1 cellular context compared by ENCODE assay signal in the genomic region with DNA sequence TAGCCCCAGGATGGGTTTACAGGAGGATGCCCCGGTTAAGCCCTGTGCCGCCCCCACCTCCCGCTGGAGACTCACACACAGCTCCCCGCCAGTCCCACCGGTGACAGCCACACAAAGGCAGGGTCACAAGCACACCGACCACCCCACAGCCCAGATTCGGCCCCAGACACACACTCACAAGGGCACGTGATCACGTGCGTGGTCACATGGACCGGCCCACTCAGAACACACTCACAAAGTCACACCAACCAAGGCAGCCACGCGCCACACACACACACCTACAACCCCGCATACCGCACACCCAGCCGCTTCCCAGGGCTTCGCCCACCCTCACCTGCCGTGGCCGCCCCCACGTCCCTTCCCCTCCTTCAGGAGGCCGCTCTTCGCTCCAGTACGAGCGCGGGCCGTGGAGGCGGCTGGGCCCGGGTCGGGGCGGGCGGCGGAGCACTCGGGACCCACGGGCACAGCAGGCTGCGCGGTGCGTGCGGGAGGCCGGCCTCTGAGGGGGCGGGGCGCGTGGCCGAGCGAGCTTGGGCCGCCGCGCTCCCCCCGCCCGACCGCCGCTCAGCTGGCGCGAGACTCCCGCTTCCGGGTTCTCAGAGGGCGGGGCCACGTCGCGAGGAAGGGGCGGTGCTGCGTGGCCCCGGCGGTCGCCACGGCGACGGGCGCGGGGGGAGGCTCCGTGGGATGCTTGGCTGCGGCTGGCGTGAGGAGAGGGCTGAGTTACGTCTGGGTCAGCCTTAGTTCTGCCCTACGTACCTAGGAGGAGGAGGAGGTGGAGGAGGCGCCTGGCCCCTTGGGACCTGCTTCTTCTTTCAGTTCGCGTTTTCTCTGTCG.
TF ChIP-seq lines count a peak whose summit lies in the region.

A gene with protein sequence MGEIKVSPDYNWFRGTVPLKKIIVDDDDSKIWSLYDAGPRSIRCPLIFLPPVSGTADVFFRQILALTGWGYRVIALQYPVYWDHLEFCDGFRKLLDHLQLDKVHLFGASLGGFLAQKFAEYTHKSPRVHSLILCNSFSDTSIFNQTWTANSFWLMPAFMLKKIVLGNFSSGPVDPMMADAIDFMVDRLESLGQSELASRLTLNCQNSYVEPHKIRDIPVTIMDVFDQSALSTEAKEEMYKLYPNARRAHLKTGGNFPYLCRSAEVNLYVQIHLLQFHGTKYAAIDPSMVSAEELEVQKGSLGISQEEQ (minus strand): TSS at position 584 of the 837 bp plus-strand sequence. CDS start 6,345 bp downstream, outside the sequence.

TF ChIP-seq in K562, 482 proteins besides CTCF, POLR2A, EP300 and RAD21 (continued from another document and continues in another):
- TF ChIP-seq, protein P1, sequence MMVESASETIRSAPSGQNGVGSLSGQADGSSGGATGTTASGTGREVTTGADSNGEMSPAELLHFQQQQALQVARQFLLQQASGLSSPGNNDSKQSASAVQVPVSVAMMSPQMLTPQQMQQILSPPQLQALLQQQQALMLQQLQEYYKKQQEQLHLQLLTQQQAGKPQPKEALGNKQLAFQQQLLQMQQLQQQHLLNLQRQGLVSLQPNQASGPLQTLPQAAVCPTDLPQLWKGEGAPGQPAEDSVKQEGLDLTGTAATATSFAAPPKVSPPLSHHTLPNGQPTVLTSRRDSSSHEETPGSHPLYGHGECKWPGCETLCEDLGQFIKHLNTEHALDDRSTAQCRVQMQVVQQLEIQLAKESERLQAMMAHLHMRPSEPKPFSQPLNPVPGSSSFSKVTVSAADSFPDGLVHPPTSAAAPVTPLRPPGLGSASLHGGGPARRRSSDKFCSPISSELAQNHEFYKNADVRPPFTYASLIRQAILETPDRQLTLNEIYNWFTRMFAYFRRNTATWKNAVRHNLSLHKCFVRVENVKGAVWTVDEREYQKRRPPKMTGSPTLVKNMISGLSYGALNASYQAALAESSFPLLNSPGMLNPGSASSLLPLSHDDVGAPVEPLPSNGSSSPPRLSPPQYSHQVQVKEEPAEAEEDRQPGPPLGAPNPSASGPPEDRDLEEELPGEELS (CRISPR knock-in tag; IDR thresholded peaks at IDR 0.05; ENCODE audit: borderline replicate concordance) = no peak
- TF ChIP-seq, protein P2, sequence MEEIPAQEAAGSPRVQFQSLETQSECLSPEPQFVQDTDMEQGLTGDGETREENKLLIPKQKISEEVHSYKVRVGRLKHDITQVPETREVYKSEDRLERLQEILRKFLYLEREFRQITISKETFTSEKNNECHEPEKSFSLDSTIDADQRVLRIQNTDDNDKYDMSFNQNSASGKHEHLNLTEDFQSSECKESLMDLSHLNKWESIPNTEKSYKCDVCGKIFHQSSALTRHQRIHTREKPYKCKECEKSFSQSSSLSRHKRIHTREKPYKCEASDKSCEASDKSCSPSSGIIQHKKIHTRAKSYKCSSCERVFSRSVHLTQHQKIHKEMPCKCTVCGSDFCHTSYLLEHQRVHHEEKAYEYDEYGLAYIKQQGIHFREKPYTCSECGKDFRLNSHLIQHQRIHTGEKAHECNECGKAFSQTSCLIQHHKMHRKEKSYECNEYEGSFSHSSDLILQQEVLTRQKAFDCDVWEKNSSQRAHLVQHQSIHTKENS (CRISPR knock-in tag; IDR thresholded peaks at IDR 0.05) = no peak
- TF ChIP-seq ZNF79 (CRISPR knock-in tag; IDR thresholded peaks at IDR 0.05; ENCODE audit: low read depth) (no peak), GATA2 (CRISPR knock-in tag; IDR thresholded peaks at IDR 0.05) (no peak), NCOA2 (IDR thresholded peaks at IDR 0.05; ENCODE audit: partially characterized antibody in 2 of 2) (no peak), ZSCAN29 (IDR thresholded peaks at IDR 0.05) (0 out of 2 replicates have a peak, but pooled peaks have one; percentile 8), JUNB (CRISPR knock-in tag; conservative IDR thresholded peaks at IDR 0.05) (no peak), IFI16 (CRISPR knock-in tag; IDR thresholded peaks at IDR 0.05) (no peak), CSDE1 (IDR thresholded peaks at IDR 0.05) (peak in 1 of 2 experiments; percentile 83; a peak in 1 of 4 replicates), GTF2F1 (IDR thresholded peaks at IDR 0.05; ENCODE audit: low read depth, low read length) (no peak), SREBF1 (IDR thresholded peaks at IDR 0.05; ENCODE audit: borderline replicate concordance, low read depth, low read length) (no peak), FOXK2 (conservative IDR thresholded peaks at IDR 0.05 in 1 of 2, IDR thresholded peaks at IDR 0.05 in 1 of 2; ENCODE audit: low read depth in 2 of 2) (peak; percentile 60 to 67; a peak in 3 of 4 replicates), ZNF668 (CRISPR knock-in tag; IDR thresholded peaks at IDR 0.05) (no peak), SMARCC2 (IDR thresholded peaks at IDR 0.05; ENCODE audit: low read depth) (no peak), HMG20B (CRISPR knock-in tag; IDR thresholded peaks at IDR 0.05) (no peak), KDM1A (IDR thresholded peaks at IDR 0.05) (no peak), STAG1 (CRISPR knock-in tag; IDR thresholded peaks at IDR 0.05; ENCODE audit: borderline replicate concordance) (no peak), TCF3 (CRISPR knock-in tag; IDR thresholded peaks at IDR 0.05) (no peak), FOXM1 (IDR thresholded peaks at IDR 0.05; ENCODE audit: low read depth) (no peak), FOXM1 (CRISPR knock-in tag; IDR thresholded peaks at IDR 0.05; ENCODE audit: low read depth) (no peak), CCAR2 (IDR thresholded peaks at IDR 0.05; ENCODE audit: low read depth, low read length) (no peak), RNF2 (IDR thresholded peaks at IDR 0.05) (peak; percentile 18; the same call in 1 of the 2 replicates), SNIP1 (IDR thresholded peaks at IDR 0.05; ENCODE audit: low read depth) (no peak), YY1 (IDR thresholded peaks at IDR 0.05; ENCODE audit: borderline replicate concordance in 1 of 3, control insufficient read depth in 1 of 3, extremely low read depth in 1 of 3, insufficient read depth in 3 of 3, insufficient read length in 1 of 3, insufficient replicate concordance in 2 of 3, low read depth in 1 of 3, low read length in 2 of 3) (peak in 1 of 3 experiments; percentile 33), ZNF232 (CRISPR knock-in tag; IDR thresholded peaks at IDR 0.05) (no peak), ARID2 (IDR thresholded peaks at IDR 0.05) (no peak), ETV5 (CRISPR knock-in tag; IDR thresholded peaks at IDR 0.05; ENCODE audit: low read depth) (no peak), MXI1 (IDR thresholded peaks at IDR 0.05; ENCODE audit: low read depth, low read length) (peak; percentile 90), MYBL2 (IDR thresholded peaks at IDR 0.05; ENCODE audit: low read depth) (no peak), MYBL2 (CRISPR knock-in tag; IDR thresholded peaks at IDR 0.05; ENCODE audit: borderline replicate concordance) (no peak), ZNF778 (CRISPR knock-in tag; IDR thresholded peaks at IDR 0.05) (no peak), GABPB1 (CRISPR knock-in tag; IDR thresholded peaks at IDR 0.05) (peak; percentile 71), XRCC3 (IDR thresholded peaks at IDR 0.05) (no peak), POLR3G (IDR thresholded peaks at IDR 0.05; ENCODE audit: extremely low read depth, insufficient read length, insufficient replicate concordance) (no peak), L3MBTL2 (IDR thresholded peaks at IDR 0.05) (peak; percentile 78), NFATC3 (IDR thresholded peaks at IDR 0.05) (no peak), BCOR (IDR thresholded peaks at IDR 0.05) (peak; percentile 76), TRIM24 (IDR thresholded peaks at IDR 0.05) (no peak; a peak in 1 of 4 replicates)
- TF ChIP-seq, protein P3, sequence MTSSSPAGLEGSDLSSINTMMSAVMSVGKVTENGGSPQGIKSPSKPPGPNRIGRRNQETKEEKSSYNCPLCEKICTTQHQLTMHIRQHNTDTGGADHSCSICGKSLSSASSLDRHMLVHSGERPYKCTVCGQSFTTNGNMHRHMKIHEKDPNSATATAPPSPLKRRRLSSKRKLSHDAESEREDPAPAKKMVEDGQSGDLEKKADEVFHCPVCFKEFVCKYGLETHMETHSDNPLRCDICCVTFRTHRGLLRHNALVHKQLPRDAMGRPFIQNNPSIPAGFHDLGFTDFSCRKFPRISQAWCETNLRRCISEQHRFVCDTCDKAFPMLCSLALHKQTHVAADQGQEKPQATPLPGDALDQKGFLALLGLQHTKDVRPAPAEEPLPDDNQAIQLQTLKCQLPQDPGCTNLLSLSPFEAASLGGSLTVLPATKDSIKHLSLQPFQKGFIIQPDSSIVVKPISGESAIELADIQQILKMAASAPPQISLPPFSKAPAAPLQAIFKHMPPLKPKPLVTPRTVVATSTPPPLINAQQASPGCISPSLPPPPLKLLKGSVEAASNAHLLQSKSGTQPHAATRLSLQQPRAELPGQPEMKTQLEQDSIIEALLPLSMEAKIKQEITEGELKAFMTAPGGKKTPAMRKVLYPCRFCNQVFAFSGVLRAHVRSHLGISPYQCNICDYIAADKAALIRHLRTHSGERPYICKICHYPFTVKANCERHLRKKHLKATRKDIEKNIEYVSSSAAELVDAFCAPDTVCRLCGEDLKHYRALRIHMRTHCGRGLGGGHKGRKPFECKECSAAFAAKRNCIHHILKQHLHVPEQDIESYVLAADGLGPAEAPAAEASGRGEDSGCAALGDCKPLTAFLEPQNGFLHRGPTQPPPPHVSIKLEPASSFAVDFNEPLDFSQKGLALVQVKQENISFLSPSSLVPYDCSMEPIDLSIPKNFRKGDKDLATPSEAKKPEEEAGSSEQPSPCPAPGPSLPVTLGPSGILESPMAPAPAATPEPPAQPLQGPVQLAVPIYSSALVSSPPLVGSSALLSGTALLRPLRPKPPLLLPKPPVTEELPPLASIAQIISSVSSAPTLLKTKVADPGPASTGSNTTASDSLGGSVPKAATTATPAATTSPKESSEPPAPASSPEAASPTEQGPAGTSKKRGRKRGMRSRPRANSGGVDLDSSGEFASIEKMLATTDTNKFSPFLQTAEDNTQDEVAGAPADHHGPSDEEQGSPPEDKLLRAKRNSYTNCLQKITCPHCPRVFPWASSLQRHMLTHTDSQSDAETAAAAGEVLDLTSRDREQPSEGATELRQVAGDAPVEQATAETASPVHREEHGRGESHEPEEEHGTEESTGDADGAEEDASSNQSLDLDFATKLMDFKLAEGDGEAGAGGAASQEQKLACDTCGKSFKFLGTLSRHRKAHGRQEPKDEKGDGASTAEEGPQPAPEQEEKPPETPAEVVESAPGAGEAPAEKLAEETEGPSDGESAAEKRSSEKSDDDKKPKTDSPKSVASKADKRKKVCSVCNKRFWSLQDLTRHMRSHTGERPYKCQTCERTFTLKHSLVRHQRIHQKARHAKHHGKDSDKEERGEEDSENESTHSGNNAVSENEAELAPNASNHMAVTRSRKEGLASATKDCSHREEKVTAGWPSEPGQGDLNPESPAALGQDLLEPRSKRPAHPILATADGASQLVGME (CRISPR knock-in tag; IDR thresholded peaks at IDR 0.05) = no peak
- TF ChIP-seq, protein P4, sequence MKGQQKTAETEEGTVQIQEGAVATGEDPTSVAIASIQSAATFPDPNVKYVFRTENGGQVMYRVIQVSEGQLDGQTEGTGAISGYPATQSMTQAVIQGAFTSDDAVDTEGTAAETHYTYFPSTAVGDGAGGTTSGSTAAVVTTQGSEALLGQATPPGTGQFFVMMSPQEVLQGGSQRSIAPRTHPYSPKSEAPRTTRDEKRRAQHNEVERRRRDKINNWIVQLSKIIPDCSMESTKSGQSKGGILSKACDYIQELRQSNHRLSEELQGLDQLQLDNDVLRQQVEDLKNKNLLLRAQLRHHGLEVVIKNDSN (CRISPR knock-in tag; IDR thresholded peaks at IDR 0.05) = peak; percentile 96
- TF ChIP-seq, protein P5, sequence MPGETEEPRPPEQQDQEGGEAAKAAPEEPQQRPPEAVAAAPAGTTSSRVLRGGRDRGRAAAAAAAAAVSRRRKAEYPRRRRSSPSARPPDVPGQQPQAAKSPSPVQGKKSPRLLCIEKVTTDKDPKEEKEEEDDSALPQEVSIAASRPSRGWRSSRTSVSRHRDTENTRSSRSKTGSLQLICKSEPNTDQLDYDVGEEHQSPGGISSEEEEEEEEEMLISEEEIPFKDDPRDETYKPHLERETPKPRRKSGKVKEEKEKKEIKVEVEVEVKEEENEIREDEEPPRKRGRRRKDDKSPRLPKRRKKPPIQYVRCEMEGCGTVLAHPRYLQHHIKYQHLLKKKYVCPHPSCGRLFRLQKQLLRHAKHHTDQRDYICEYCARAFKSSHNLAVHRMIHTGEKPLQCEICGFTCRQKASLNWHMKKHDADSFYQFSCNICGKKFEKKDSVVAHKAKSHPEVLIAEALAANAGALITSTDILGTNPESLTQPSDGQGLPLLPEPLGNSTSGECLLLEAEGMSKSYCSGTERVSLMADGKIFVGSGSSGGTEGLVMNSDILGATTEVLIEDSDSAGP (CRISPR knock-in tag; IDR thresholded peaks at IDR 0.05) = no peak
- TF ChIP-seq, protein P6, sequence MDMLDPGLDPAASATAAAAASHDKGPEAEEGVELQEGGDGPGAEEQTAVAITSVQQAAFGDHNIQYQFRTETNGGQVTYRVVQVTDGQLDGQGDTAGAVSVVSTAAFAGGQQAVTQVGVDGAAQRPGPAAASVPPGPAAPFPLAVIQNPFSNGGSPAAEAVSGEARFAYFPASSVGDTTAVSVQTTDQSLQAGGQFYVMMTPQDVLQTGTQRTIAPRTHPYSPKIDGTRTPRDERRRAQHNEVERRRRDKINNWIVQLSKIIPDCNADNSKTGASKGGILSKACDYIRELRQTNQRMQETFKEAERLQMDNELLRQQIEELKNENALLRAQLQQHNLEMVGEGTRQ (CRISPR knock-in tag; IDR thresholded peaks at IDR 0.05) = peak; percentile 90
- TF ChIP-seq, protein P7, sequence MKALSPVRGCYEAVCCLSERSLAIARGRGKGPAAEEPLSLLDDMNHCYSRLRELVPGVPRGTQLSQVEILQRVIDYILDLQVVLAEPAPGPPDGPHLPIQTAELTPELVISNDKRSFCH (CRISPR knock-in tag; IDR thresholded peaks at IDR 0.05) = no peak
- TF ChIP-seq, protein P7 (tag; IDR thresholded peaks at IDR 0.05) = peak; percentile 58; the same call in 1 of the 2 replicates
- TF ChIP-seq, protein P8, sequence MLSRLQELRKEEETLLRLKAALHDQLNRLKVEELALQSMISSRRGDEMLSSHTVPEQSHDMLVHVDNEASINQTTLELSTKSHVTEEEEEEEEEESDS (CRISPR knock-in tag; IDR thresholded peaks at IDR 0.05) = no peak
- TF ChIP-seq, protein P9, sequence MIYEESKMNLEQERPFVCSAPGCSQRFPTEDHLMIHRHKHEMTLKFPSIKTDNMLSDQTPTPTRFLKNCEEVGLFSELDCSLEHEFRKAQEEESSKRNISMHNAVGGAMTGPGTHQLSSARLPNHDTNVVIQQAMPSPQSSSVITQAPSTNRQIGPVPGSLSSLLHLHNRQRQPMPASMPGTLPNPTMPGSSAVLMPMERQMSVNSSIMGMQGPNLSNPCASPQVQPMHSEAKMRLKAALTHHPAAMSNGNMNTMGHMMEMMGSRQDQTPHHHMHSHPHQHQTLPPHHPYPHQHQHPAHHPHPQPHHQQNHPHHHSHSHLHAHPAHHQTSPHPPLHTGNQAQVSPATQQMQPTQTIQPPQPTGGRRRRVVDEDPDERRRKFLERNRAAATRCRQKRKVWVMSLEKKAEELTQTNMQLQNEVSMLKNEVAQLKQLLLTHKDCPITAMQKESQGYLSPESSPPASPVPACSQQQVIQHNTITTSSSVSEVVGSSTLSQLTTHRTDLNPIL (CRISPR knock-in tag; IDR thresholded peaks at IDR 0.05) = no peak
